ENCODE assay signal across 21 cellular contexts in genomic region chrX:15507005-15507404, GRCh38. TPM values are rescaled to one million over a fixed set of nuclear protein-coding genes. Genes with fewer than 3 reads are reported as not detected.
"Had no signal": no experiment of that assay in that cellular context is flagged by ENCODE, and none has a peak within 500 bp of the region (broad histone marks: within the 10 kb centered on the region; RNA-seq: fewer than 3 reads in every experiment).

No MANE protein-coding gene starts in this region.

- H3K36me3 ChIP-seq: MG63, SJSA1 had no signal

- H3K4me3 ChIP-seq: MG63, SJSA1, SK-N-MC had no signal

- FAIRE-seq: RCC 7860 had no signal

- DNase-seq: KBM-7, MG63, NCI-H1092 treated with DMSO at 0.1 percent for 48 hours, NCI-H1436, NCI-H187, NCI-H2029, NCI-H2081 treated with DMSO at 0.1 percent for 48 hours, NCI-H2171, NCI-H226, NCI-H446, NCI-H510A, NCI-H524 treated with DMSO at 0.1 percent for 48 hours, NCI-H774, Right ventricle myocardium superior, RPMI8226, SIG-M5 had no signal

- H3K27ac ChIP-seq: SJSA1, SK-N-MC had no signal

- H3K4me1 ChIP-seq: SJSA1 had no signal

- H3K9me3 ChIP-seq: MG63, SJSA1 had no signal

- H3K27me3 ChIP-seq: MG63, SJSA1 had no signal

RNA-seq across cellular contexts. Expression of gene BMX, which starts 6.4 kb away (rescaled TPM):
- total RNA-seq: HT-29; SJSA1; T-helper 1 cell treated with Interleukin-12 subunit alpha and Interleukin-12 subunit beta and Interleukin-4 antibody, amounts not matched to agents 30 ng/mL and 1 ng/mL, for 36 hours had no signal
